In the genomic region with DNA sequence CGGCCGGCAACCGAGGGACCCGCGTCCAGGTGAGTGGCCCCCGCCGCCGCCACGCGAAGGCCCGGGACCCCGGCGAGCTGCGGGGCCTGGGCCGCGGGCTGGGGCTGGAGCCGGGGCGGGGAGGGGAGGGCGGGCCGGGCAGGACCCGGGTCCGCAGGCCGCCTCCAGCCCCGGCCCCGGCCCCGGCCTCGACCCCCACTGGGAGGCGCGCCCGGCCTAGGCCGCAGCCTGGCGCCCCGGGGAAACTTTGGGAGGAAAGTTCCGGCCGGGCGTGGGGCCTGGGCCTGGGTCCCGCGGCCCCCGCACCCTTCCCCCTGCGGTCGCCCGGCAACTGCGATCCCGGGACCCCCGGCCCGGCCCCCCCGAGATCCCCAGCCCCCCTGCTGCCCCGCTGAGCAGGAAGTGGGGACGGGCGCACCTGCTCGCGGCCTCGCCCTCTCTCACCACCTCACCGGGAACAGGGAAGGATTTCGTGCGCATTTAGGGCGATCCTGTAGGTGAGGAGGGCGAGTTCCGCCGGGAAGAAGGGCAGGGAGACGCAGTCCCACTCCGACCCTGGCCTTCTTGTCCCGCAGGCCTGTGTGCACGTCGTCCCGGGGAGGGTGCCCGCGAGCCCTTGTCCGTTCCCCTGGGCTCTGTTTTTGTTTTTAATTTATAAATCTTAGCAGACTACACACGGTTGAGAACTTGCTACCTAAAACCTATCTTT, we compare ENCODE assay signal across 8 cellular contexts.
DNase-seq lines count a peak whose midpoint lies in the region; TF ChIP-seq lines count a peak whose summit lies in the region.

No MANE protein-coding gene starts in this region.

- H3K9ac ChIP-seq in muscle layer of colon (ENCODE audit: low read length), result peak overlapping the region; percentile 34

- intact Hi-C loops in dendritic cell treated with granulocyte-macrophage colony-stimulating factor and Interleukin-4, amounts not matched to agents 40 ng/mL and 50 ng/mL, for 4 days (cut with micrococcal nuclease), result loop anchor here (2.0 to 5.0 kb wide), 2 partner anchors 56 to 64 kb away; a partner anchor contains a TSS

- H3K36me3 ChIP-seq in GM06990 (ENCODE audit: control insufficient read depth, insufficient read depth, low read length) (no peaks in the 10 kb centered on the region; the same call in 1 of the 2 replicates), HAP-1 (replicated peaks) (peaks cover 4% of the 10 kb centered on the region), muscle layer of colon (ENCODE audit: insufficient read depth, low read length) (no peaks in the 10 kb centered on the region)

- peaks cover 3% of the 10 kb centered on the region for H3K9me3 Mint-ChIP-seq in dendritic cell treated with granulocyte-macrophage colony-stimulating factor and Interleukin-4, amounts not matched to agents 40 ng/mL and 50 ng/mL, for 4 days

- no peaks in the 10 kb centered on the region for H3K27me3 ChIP-seq in GM06990 (replicated peaks; ENCODE audit: control insufficient read depth, insufficient read depth, low read length)
- no peaks in the 10 kb centered on the region for H3K27me3 ChIP-seq in HAP-1 (ENCODE audit: low read depth)
- peaks cover 0 to 8% of the 10 kb centered on the region in 2 donors for H3K27me3 ChIP-seq in muscle layer of colon (ENCODE audit: control insufficient read depth in 1 of 2, insufficient read depth in 2 of 2, low read length in 2 of 2)

- H3K4me1 ChIP-seq in HAP-1 (peaks cover 13% of the 10 kb centered on the region), muscle layer of colon (ENCODE audit: insufficient read depth, low read length) (peaks cover 12% of the 10 kb centered on the region)

- H3K36me3 Mint-ChIP-seq in dendritic cell treated with granulocyte-macrophage colony-stimulating factor and Interleukin-4, amounts not matched to agents 40 ng/mL and 50 ng/mL, for 4 days (ENCODE audit: low read depth), result peaks cover 27% of the 10 kb centered on the region

- H3K4me3 Mint-ChIP-seq in dendritic cell treated with granulocyte-macrophage colony-stimulating factor and Interleukin-4, amounts not matched to agents 40 ng/mL and 50 ng/mL, for 4 days, result peak overlapping the region; percentile 89

- H3K9me3 ChIP-seq in HAP-1, result no peaks in the 10 kb centered on the region
- H3K9me3 ChIP-seq in muscle layer of colon (ENCODE audit: low read length), result no peaks in the 10 kb centered on the region

- no peak overlapping the region for H3K27ac ChIP-seq in muscle layer of colon (ENCODE audit: low read depth, low read length)

- H3K4me3 ChIP-seq in GM06990 (replicated peaks; ENCODE audit: low read depth, low read length), result peak overlapping the region; percentile 86
- H3K4me3 ChIP-seq in HAP-1, result peak overlapping the region; percentile 58
- H3K4me3 ChIP-seq in muscle layer of colon (ENCODE audit: low read depth in 1 of 2, low read length in 2 of 2), result peak overlapping the region; percentile 43 to 52

- in situ Hi-C loops in HAP-1 (cut with MboI; ENCODE audit: low sequenced_read_pairs), result no loop called here

- peaks cover 8% of the 10 kb centered on the region for H3K27me3 Mint-ChIP-seq in dendritic cell treated with granulocyte-macrophage colony-stimulating factor and Interleukin-4, amounts not matched to agents 40 ng/mL and 50 ng/mL, for 4 days

- TF ChIP-seq CTCF in GM06990 (IDR thresholded peaks at IDR 0.05; ENCODE audit: insufficient read depth, low read length, poor library complexity, severe bottlenecking), result no peak

- H3K27ac Mint-ChIP-seq in dendritic cell treated with granulocyte-macrophage colony-stimulating factor and Interleukin-4, amounts not matched to agents 40 ng/mL and 50 ng/mL, for 4 days, result peak overlapping the region; percentile 65

- DNase-seq in GM06990 (ENCODE audit: extremely low read depth, insufficient read length) (no peak), HAP-1 (ENCODE audit: low spot score in 2 of 2) (peak in 1 of 2 experiments; percentile 37), NCI-H345 (lab: John Stamatoyannopoulos, UW) (peak; percentile 63), amygdala (lab: John Stamatoyannopoulos, UW) (no peak), NCI-H2227 (lab: John Stamatoyannopoulos, UW; ENCODE audit: unreplicated experiment) (no peak)
- no peak for DNase-seq in activated CD8-positive, alpha-beta memory T cell treated with anti-CD3 and anti-CD28 coated beads, Interleukin-2, amount 50 U/mL, for 48 hours

- peaks cover 47% of the 10 kb centered on the region for H3K4me1 Mint-ChIP-seq in dendritic cell treated with granulocyte-macrophage colony-stimulating factor and Interleukin-4, amounts not matched to agents 40 ng/mL and 50 ng/mL, for 4 days (ENCODE audit: low read depth)
